Comparison of ENCODE assay signal across 20 cellular contexts in genomic region chr2:14901740-14902139, GRCh38.
"Had no signal": no experiment of that assay in that cellular context is flagged by ENCODE, and none has a peak within 500 bp of the region (broad histone marks: within the 10 kb centered on the region; RNA-seq: fewer than 3 reads in every experiment).

No MANE protein-coding gene starts in this region.

- H3K27ac ChIP-seq: colonic mucosa, esophagus squamous epithelium, heart right ventricle, ovary, right atrium auricular region, suprapubic skin, thyroid gland, vagina had no signal

- H3K9me3 ChIP-seq: colonic mucosa, esophagus squamous epithelium, mucosa of descending colon, ovary, right atrium auricular region, suprapubic skin, thyroid gland, vagina had no signal

- FAIRE-seq: frontal cortex, islet of Langerhans had no signal

- ATAC-seq: heart right ventricle; mucosa of descending colon; naive thymus-derived CD8-positive, alpha-beta T cell; stimulated activated effector memory CD8-positive, alpha-beta T cell treated with anti-CD3 and anti-CD28 coated beads, Interleukin-12 subunit alpha, Interleukin-12 subunit beta, amount 100 ng/mL, for 72 hours; stimulated activated naive CD8-positive, alpha-beta T cell treated with anti-CD3 and anti-CD28 coated beads, Interleukin-15, Interleukin-2, amounts not matched to agents 100 U/mL and 50 U/mL, for 24 hours had no signal

- DNase-seq: colonic mucosa; dermis blood vessel endothelial cell; esophagus squamous epithelium; heart right ventricle; hypothalamus; kidney glomerular epithelial cell; mucosa of descending colon; naive thymus-derived CD8-positive, alpha-beta T cell; ovary; stimulated activated CD4-positive, alpha-beta T cell treated with anti-CD3 and anti-CD28 coated beads, Interleukin-4, amount 100 ng/mL, for 1 hour; stimulated activated CD8-positive, alpha-beta memory T cell treated with anti-CD3 and anti-CD28 coated beads, Interleukin-4, amount 100 ng/mL, for 48 hours; stimulated activated naive CD8-positive, alpha-beta T cell treated with anti-CD3 and anti-CD28 coated beads, Interleukin-15, Interleukin-2, amounts not matched to agents 100 U/mL and 50 U/mL, for 24 hours; thyroid gland had no signal

- H3K4me3 ChIP-seq: colonic mucosa, esophagus squamous epithelium, heart right ventricle, mucosa of descending colon, ovary, right atrium auricular region, smooth muscle cell, suprapubic skin, thyroid gland, vagina had no signal

- H3K4me2 ChIP-seq: smooth muscle cell had no signal

- H3K4me1 ChIP-seq: colonic mucosa, esophagus squamous epithelium, heart right ventricle, right atrium auricular region, suprapubic skin, thyroid gland, vagina had no signal

- H3K36me3 ChIP-seq: colonic mucosa, esophagus squamous epithelium, heart right ventricle, ovary, right atrium auricular region, suprapubic skin, thyroid gland, vagina had no signal

- H3K27me3 ChIP-seq: colonic mucosa, esophagus squamous epithelium, ovary, right atrium auricular region, suprapubic skin, thyroid gland, vagina had no signal
